ENCODE assay signal across 13 cellular contexts in the genomic region with DNA sequence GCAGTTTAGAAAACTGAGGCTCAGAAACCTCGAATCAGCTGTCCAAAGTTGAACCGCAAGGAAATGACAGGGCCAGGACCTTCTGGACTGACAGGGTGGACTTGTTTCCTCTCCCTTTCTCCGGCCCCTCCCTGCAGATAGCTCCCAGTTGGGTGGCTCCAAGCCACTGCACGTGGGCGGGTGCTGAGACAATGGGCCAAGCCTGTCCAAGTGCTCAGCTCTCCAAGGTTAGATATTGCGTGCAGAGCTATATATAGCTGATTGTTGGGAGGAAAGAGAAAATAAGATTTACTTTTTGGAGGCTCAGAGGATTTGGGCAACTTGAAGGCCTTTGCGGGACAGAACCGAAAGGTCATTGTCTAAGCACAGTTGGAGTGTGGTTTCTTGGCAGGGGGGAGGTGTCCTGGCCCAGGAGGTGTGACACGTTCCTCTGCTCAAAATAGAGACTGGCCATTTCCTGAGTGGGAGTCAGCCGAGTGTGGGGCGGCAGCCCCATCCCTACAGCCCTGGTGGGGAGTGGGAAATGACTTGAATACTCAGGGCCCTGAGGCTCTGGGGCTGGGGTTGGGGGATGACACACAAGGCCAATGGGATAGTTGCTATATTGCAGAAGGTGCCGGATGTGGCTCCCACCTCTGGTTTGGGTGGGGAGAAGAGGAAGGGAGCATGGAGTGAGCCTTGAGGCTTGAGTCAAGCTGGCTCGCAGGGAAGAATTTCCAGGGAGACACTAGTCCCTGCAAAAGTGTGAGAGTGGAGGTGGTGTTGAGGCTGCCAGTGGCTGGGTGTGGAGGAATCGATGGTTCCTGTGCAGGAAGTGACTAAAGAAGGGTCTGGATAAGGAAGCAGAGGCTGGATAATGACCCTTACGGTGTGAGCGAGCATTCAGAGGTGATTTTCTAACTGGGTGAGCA. TPM values are rescaled to one million over a fixed set of nuclear protein-coding genes. Genes with fewer than 3 reads are reported as not detected.
A peak's percentile ranks its signal among the peaks of the same experiment; 100 is the strongest.
DNase-seq lines count a peak whose midpoint lies in the region; ATAC-seq, FAIRE-seq and TF ChIP-seq lines count a peak whose summit lies in the region.
"Had no signal": no experiment of that assay in that cellular context is flagged by ENCODE, and none has a peak within 500 bp of the region (broad histone marks: within the 10 kb centered on the region; RNA-seq: fewer than 3 reads in every experiment).

No MANE protein-coding gene starts in this region.

- ATAC-seq in HCT116 (no peak), HepG2 (no peak)
- ATAC-seq: activated CD8-positive, alpha-beta T cell treated with anti-CD3 and anti-CD28 coated beads for 36 hours; CD8-positive, alpha-beta T cell; stimulated activated naive CD8-positive, alpha-beta T cell treated with anti-CD3 and anti-CD28 coated beads, Interleukin-15, amount 100 ng/mL, for 72 hours had no signal

- no peak for DNase-seq in HCT116 (ENCODE audit: low read depth, low spot score)
- peak; percentile 81 for DNase-seq in dermis blood vessel endothelial cell
- DNase-seq in HepG2 (ENCODE audit: low spot score): no peak
- DNase-seq in activated CD4-positive, alpha-beta T cell treated with anti-CD3 and anti-CD28 coated beads for 4 hours: no peak
- DNase-seq in hippocampal formation (lab: John Stamatoyannopoulos, UW): no peak
- DNase-seq in GM10248 (ENCODE audit: extremely low spot score): no peak
- DNase-seq in activated naive CD4-positive, alpha-beta T cell treated with anti-CD3 and anti-CD28 coated beads, Interleukin-2, amount 10 ng/mL, durations not matched to agents 7 days and 5 days: no peak
- DNase-seq: activated CD8-positive, alpha-beta T cell treated with anti-CD3 and anti-CD28 coated beads for 36 hours; CD8-positive, alpha-beta T cell; NCI-H2029 treated with DMSO at 0.1 percent for 48 hours; SIG-M5; stimulated activated naive CD8-positive, alpha-beta T cell treated with anti-CD3 and anti-CD28 coated beads, Interleukin-15, amount 100 ng/mL, for 72 hours had no signal

- no TSS peak for BruUV-seq in HCT116 (replicated peaks; lab: Mats Ljungman, UMichigan)
- BruUV-seq in HepG2 (replicated peaks; lab: Mats Ljungman, UMichigan): no TSS peak

- in situ Hi-C loops in HepG2 (cut with HindIII; ENCODE audit: extremely low pct_ligation_motif_present, low pct_unique_long_range_greater_than_20kb): no loop called here

- H3K9ac ChIP-seq in HCT116 (ENCODE audit: low read length) (no peak overlapping the region), HepG2 (ENCODE audit: insufficient read depth, low read depth, low read length) (no peak overlapping the region), skeletal muscle tissue (ENCODE audit: low read depth in 1 of 3, low read length in 3 of 3) (peak overlapping the region; percentile 36 to 65 (median 49))

- TF ChIP-seq EP300 in HepG2 (IDR thresholded peaks at IDR 0.05; ENCODE audit: low read depth in 2 of 2, low read length in 2 of 2) (no peak), HepG2 (CRISPR knock-in tag; IDR thresholded peaks at IDR 0.05; ENCODE audit: borderline replicate concordance) (no peak)

- no peak overlapping the region for H2AFZ ChIP-seq in HCT116 (ENCODE audit: low read depth, low read length, poor library complexity, severe bottlenecking)
- H2AFZ ChIP-seq in HepG2 (ENCODE audit: low read length): no peak overlapping the region

- no peaks in the 10 kb centered on the region for H3K36me3 ChIP-seq in HCT116 (ENCODE audit: control insufficient read depth in 1 of 2, insufficient read depth in 2 of 2, low read length in 2 of 2)
- no peaks in the 10 kb centered on the region for H3K36me3 ChIP-seq in HepG2 (replicated peaks in 1 of 2; ENCODE audit: control insufficient read depth in 1 of 2, insufficient read depth in 2 of 2, low read length in 2 of 2)
- H3K36me3 ChIP-seq in skeletal muscle tissue (ENCODE audit: control insufficient read depth in 3 of 3, insufficient read depth in 3 of 3, low read length in 3 of 3): no peaks in the 10 kb centered on the region

- H3K4me3 ChIP-seq in HCT116 (replicated peaks in 1 of 2; ENCODE audit: low read depth in 1 of 2, low read length in 2 of 2) (no peak overlapping the region), HepG2 (replicated peaks in 1 of 3; ENCODE audit: insufficient read depth in 1 of 3, low read depth in 2 of 3, low read length in 3 of 3) (no peak overlapping the region), skeletal muscle tissue (ENCODE audit: low read length in 3 of 3) (peak overlapping the region in 2 of 3 donors; percentile 16 to 37)

- intact Hi-C loops in HCT116 (cut with micrococcal nuclease): no loop called here
- intact Hi-C loops in HepG2 (cut with micrococcal nuclease; ENCODE audit: unreplicated experiment): no loop called here

- H3K9me2 ChIP-seq in HCT116 (ENCODE audit: insufficient read depth): no peaks in the 10 kb centered on the region

- H3K4me2 ChIP-seq in HCT116 (ENCODE audit: low read length) (peak overlapping the region; percentile 16; the same call in 1 of the 2 replicates), HepG2 (ENCODE audit: low read depth, low read length) (no peak overlapping the region)

- H3K9me3 ChIP-seq in HCT116 (ENCODE audit: control insufficient read depth in 1 of 2, insufficient read depth in 1 of 2, low read depth in 1 of 2, low read length in 2 of 2) (no peaks in the 10 kb centered on the region), HepG2 (ENCODE audit: low read length) (no peaks in the 10 kb centered on the region), skeletal muscle tissue (ENCODE audit: control insufficient read depth in 3 of 3, low read length in 3 of 3) (no peaks in the 10 kb centered on the region)

- H3K27me3 ChIP-seq in HCT116 (ENCODE audit: insufficient read depth, low read length) (no peaks in the 10 kb centered on the region), HepG2 (ENCODE audit: control insufficient read depth in 1 of 2, insufficient read depth in 2 of 2, low read length in 2 of 2) (no peaks in the 10 kb centered on the region), skeletal muscle tissue (ENCODE audit: control insufficient read depth in 3 of 3, insufficient read depth in 3 of 3, low read length in 3 of 3) (no peaks in the 10 kb centered on the region)

- H3K4me3 Mint-ChIP-seq in activated naive CD4-positive, alpha-beta T cell treated with anti-CD3 and anti-CD28 coated beads, Interleukin-2, amount 10 ng/mL, durations not matched to agents 7 days and 5 days: no peak overlapping the region
- H3K4me3 Mint-ChIP-seq: activated CD8-positive, alpha-beta T cell treated with anti-CD3 and anti-CD28 coated beads for 36 hours; CD8-positive, alpha-beta T cell; stimulated activated naive CD8-positive, alpha-beta T cell treated with anti-CD3 and anti-CD28 coated beads, Interleukin-15, amount 100 ng/mL, for 72 hours had no signal

- FAIRE-seq in HepG2 (lab: Jason Lieb, UNC): no peak

- TF ChIP-seq CTCF in HCT116 (IDR thresholded peaks at IDR 0.05 in 2 of 3, conservative IDR thresholded peaks at IDR 0.05 in 1 of 3; ENCODE audit: borderline replicate concordance in 1 of 3, insufficient read depth in 1 of 3, low read depth in 2 of 3, low read length in 2 of 3) (no peak), HepG2 (CRISPR knock-in tag; IDR thresholded peaks at IDR 0.05) (no peak), GM10248 (IDR thresholded peaks at IDR 0.05; ENCODE audit: control extremely low read depth, extremely low read depth, low read depth, missing control alignments) (no peak)

- no peaks in the 10 kb centered on the region for H3K4me1 Mint-ChIP-seq in activated naive CD4-positive, alpha-beta T cell treated with anti-CD3 and anti-CD28 coated beads, Interleukin-2, amount 10 ng/mL, durations not matched to agents 7 days and 5 days
- H3K4me1 Mint-ChIP-seq: stimulated activated naive CD8-positive, alpha-beta T cell treated with anti-CD3 and anti-CD28 coated beads, Interleukin-15, amount 100 ng/mL, for 72 hours had no signal

- no peaks in the 10 kb centered on the region for H3K79me2 ChIP-seq in HCT116 (ENCODE audit: insufficient read depth, low read length)
- no peaks in the 10 kb centered on the region for H3K79me2 ChIP-seq in HepG2 (ENCODE audit: insufficient read depth, low read length)

- no peaks in the 10 kb centered on the region for H3K36me3 Mint-ChIP-seq in activated naive CD4-positive, alpha-beta T cell treated with anti-CD3 and anti-CD28 coated beads, Interleukin-2, amount 10 ng/mL, durations not matched to agents 7 days and 5 days
- H3K36me3 Mint-ChIP-seq: CD8-positive, alpha-beta T cell had no signal

- RAD21 ChIA-PET in HCT116 (lab: Charles Lee; ENCODE audit: low non-redundant PET in 1 of 2, low total read pairs in 2 of 2, uncharacterized antibody in 2 of 2, unreplicated experiment in 2 of 2): no interaction called here

- H3K27ac ChIP-seq in HCT116 (ENCODE audit: low read depth, low read length): no peak overlapping the region
- no peak overlapping the region for H3K27ac ChIP-seq in HepG2 (ENCODE audit: extremely low read length, insufficient read depth, low read length)
- H3K27ac ChIP-seq in skeletal muscle tissue (ENCODE audit: low read depth, low read length): peak overlapping the region; percentile 89

- no peak for TF ChIP-seq RAD21 in HCT116 (IDR thresholded peaks at IDR 0.05; ENCODE audit: low read depth)
- TF ChIP-seq RAD21 in HepG2 (CRISPR knock-in tag; IDR thresholded peaks at IDR 0.05): no peak

- peaks cover 5% of the 10 kb centered on the region for H3K27me3 Mint-ChIP-seq in activated naive CD4-positive, alpha-beta T cell treated with anti-CD3 and anti-CD28 coated beads, Interleukin-2, amount 10 ng/mL, durations not matched to agents 7 days and 5 days

- H4K20me1 ChIP-seq in HCT116 (ENCODE audit: insufficient read depth): no peaks in the 10 kb centered on the region
- no peaks in the 10 kb centered on the region for H4K20me1 ChIP-seq in HepG2 (ENCODE audit: insufficient read depth, low read length)

- H3K27ac Mint-ChIP-seq in activated naive CD4-positive, alpha-beta T cell treated with anti-CD3 and anti-CD28 coated beads, Interleukin-2, amount 10 ng/mL, durations not matched to agents 7 days and 5 days: no peak overlapping the region
- H3K27ac Mint-ChIP-seq: activated CD8-positive, alpha-beta T cell treated with anti-CD3 and anti-CD28 coated beads for 36 hours; CD8-positive, alpha-beta T cell; stimulated activated naive CD8-positive, alpha-beta T cell treated with anti-CD3 and anti-CD28 coated beads, Interleukin-15, amount 100 ng/mL, for 72 hours had no signal

- H3K9me3 Mint-ChIP-seq in activated naive CD4-positive, alpha-beta T cell treated with anti-CD3 and anti-CD28 coated beads, Interleukin-2, amount 10 ng/mL, durations not matched to agents 7 days and 5 days: no peaks in the 10 kb centered on the region
- H3K9me3 Mint-ChIP-seq: activated CD8-positive, alpha-beta T cell treated with anti-CD3 and anti-CD28 coated beads for 36 hours; CD8-positive, alpha-beta T cell; stimulated activated naive CD8-positive, alpha-beta T cell treated with anti-CD3 and anti-CD28 coated beads, Interleukin-15, amount 100 ng/mL, for 72 hours had no signal

- CTCF ChIA-PET in HCT116 (lab: Charles Lee) (no interaction called here), HepG2 (lab: Yijun Ruan, JAX; ENCODE audit: low intra/inter-chr PET ratio, low total read pairs) (no interaction called here), GM10248 (lab: Yijun Ruan, JAX) (interaction anchor here (1.2 to 1.4 kb wide), 2 partner anchors 24 to 48 kb away, joined by 3 read pairs; no protein-coding TSS in a partner anchor)
- CTCF ChIA-PET in activated naive CD4-positive, alpha-beta T cell treated with anti-CD3 and anti-CD28 coated beads, Interleukin-2, amount 10 ng/mL, durations not matched to agents 7 days and 5 days (lab: Charles Lee): no interaction called here

- POLR2A ChIA-PET in HCT116 (lab: Charles Lee) (no interaction called here), HepG2 (lab: Yijun Ruan, JAX) (no interaction called here), GM10248 (lab: Yijun Ruan, JAX) (no interaction called here)

- 78% methylated on average over 16 of the region's 16 CpGs for WGBS in HepG2 (ENCODE audit: low lambda C conversion rate)

- peaks cover 0 to 9% of the 10 kb centered on the region in 2 experiments; a peak in 2 of 4 replicates for H3K4me1 ChIP-seq in HCT116 (ENCODE audit: control insufficient read depth in 1 of 2, insufficient read depth in 2 of 2, low read length in 2 of 2)
- H3K4me1 ChIP-seq in HepG2 (ENCODE audit: insufficient read depth, low read length): peaks cover 14% of the 10 kb centered on the region
- H3K4me1 ChIP-seq in skeletal muscle tissue (ENCODE audit: control insufficient read depth in 3 of 3, insufficient read depth in 3 of 3, low read length in 3 of 3): peaks cover 12 to 17% (median 14%) of the 10 kb centered on the region in 3 donors

- TF ChIP-seq POLR2A in HCT116 (IDR thresholded peaks at IDR 0.05; ENCODE audit: borderline replicate concordance, extremely low read depth, insufficient read depth, insufficient read length) (no peak), HepG2 (IDR thresholded peaks at IDR 0.05; ENCODE audit: insufficient read depth in 1 of 2, low read depth in 2 of 2, low read length in 2 of 2) (no peak)

RNA-seq across cellular contexts. Expression of gene SMAD5, which starts 44.4 kb away (rescaled TPM):
- total RNA-seq in HCT116 (2021; ENCODE audit: unreplicated experiment): 64.3 TPM
- 25.0 and 25.4 TPM in 2 replicates for polyA plus RNA-seq in HCT116 (2012)
- total RNA-seq in dermis blood vessel endothelial cell: 41.4 and 49.5 TPM in 2 replicates
- 48.5 and 81.0 TPM in 2 replicates for total RNA-seq in HepG2 (2016; rRNA removed; fragmentation: Illumina TruSeq; extraction: Trizol)
- 58.3 and 63.0 TPM in 2 replicates for total RNA-seq in HepG2 (2016; cell fraction: cytosol; rRNA removed; fragmentation: Illumina TruSeq; extraction: Trizol; ENCODE audit: low read depth)
- total RNA-seq in HepG2 (2016; cell fraction: insoluble cytoplasmic fraction; rRNA removed; fragmentation: Illumina TruSeq; extraction: Trizol): 49.9 and 76.4 TPM in 2 replicates
- total RNA-seq in HepG2 (2016; cell fraction: membrane; rRNA removed; fragmentation: Illumina TruSeq; extraction: Trizol): 32.5 and 33.6 TPM in 2 replicates
- total RNA-seq in HepG2 (2016; cell fraction: nucleus; rRNA removed; fragmentation: Illumina TruSeq; extraction: Trizol): 50.6 and 52.2 TPM in 2 replicates
- polyA plus RNA-seq in HepG2 (2011; rRNA removed): 27.2 and 30.0 TPM in 2 replicates
- 13.9 and 22.3 TPM in 2 replicates for polyA plus RNA-seq in HepG2 (2011; cell fraction: cytosol; rRNA removed)
- polyA plus RNA-seq in HepG2 (2011; cell fraction: nucleus; rRNA removed): 25.7 and 30.1 TPM in 2 replicates
- polyA plus RNA-seq in HepG2 (2012): 18.8 and 19.5 TPM in 2 replicates
- polyA plus RNA-seq in HepG2 (2016; cell fraction: cytosol; fragmentation: Illumina TruSeq; extraction: Trizol; ENCODE audit: low read depth): 1.1 and 1.2 TPM in 2 replicates
- polyA plus RNA-seq in HepG2 (2016; cell fraction: insoluble cytoplasmic fraction; fragmentation: Illumina TruSeq; extraction: Trizol; ENCODE audit: low read depth): 30.1 and 33.0 TPM in 2 replicates
- 3.2 and 3.4 TPM in 2 replicates for polyA plus RNA-seq in HepG2 (2016; cell fraction: membrane; fragmentation: Illumina TruSeq; extraction: Trizol; ENCODE audit: low read depth)
- polyA plus RNA-seq in HepG2 (2016; cell fraction: nucleus; fragmentation: Illumina TruSeq; extraction: Trizol; ENCODE audit: insufficient read depth, low read depth): 21.9 and 22.9 TPM in 2 replicates
- polyA minus RNA-seq in HepG2 (2011; rRNA and poly(A)+ RNA removed; ENCODE audit: low replicate concordance): 56.3 and 87.9 TPM in 2 replicates
- 43.4 and 52.4 TPM in 2 replicates for polyA minus RNA-seq in HepG2 (2011; cell fraction: cytosol; rRNA and poly(A)+ RNA removed)
- polyA minus RNA-seq in HepG2 (2011; cell fraction: nucleus; rRNA and poly(A)+ RNA removed): 111 and 120 TPM in 2 replicates
- 48.5 TPM for total RNA-seq in skeletal muscle tissue

RNA-seq across cellular contexts. Expression of gene TGFBI, which starts 59.4 kb away (rescaled TPM):
- total RNA-seq in HCT116 (2021; ENCODE audit: unreplicated experiment) (0.64 TPM), dermis blood vessel endothelial cell (3.9 and 9.5 TPM in 2 replicates), HepG2 (2016; rRNA removed; fragmentation: Illumina TruSeq; extraction: Trizol) (138 and 275 TPM in 2 replicates), skeletal muscle tissue (204 TPM)
- 0.05 TPM in 1 of 2 replicates, not detected in the other for polyA plus RNA-seq in HCT116 (2012)
- 50.3 and 55.8 TPM in 2 replicates for total RNA-seq in HepG2 (2016; cell fraction: cytosol; rRNA removed; fragmentation: Illumina TruSeq; extraction: Trizol; ENCODE audit: low read depth)
- total RNA-seq in HepG2 (2016; cell fraction: insoluble cytoplasmic fraction; rRNA removed; fragmentation: Illumina TruSeq; extraction: Trizol): 131 and 276 TPM in 2 replicates
- total RNA-seq in HepG2 (2016; cell fraction: membrane; rRNA removed; fragmentation: Illumina TruSeq; extraction: Trizol): 113 and 131 TPM in 2 replicates
- 247 and 314 TPM in 2 replicates for total RNA-seq in HepG2 (2016; cell fraction: nucleus; rRNA removed; fragmentation: Illumina TruSeq; extraction: Trizol)
- polyA plus RNA-seq in HepG2 (2011; rRNA removed): 441 and 457 TPM in 2 replicates
- polyA plus RNA-seq in HepG2 (2011; cell fraction: cytosol; rRNA removed): 304 and 337 TPM in 2 replicates
- polyA plus RNA-seq in HepG2 (2011; cell fraction: nucleus; rRNA removed): 658 and 897 TPM in 2 replicates
- polyA plus RNA-seq in HepG2 (2012): 309 and 371 TPM in 2 replicates
- polyA plus RNA-seq in HepG2 (2016; cell fraction: cytosol; fragmentation: Illumina TruSeq; extraction: Trizol; ENCODE audit: low read depth): 43.1 and 46.7 TPM in 2 replicates
- 120 and 134 TPM in 2 replicates for polyA plus RNA-seq in HepG2 (2016; cell fraction: insoluble cytoplasmic fraction; fragmentation: Illumina TruSeq; extraction: Trizol; ENCODE audit: low read depth)
- 83.1 and 98.3 TPM in 2 replicates for polyA plus RNA-seq in HepG2 (2016; cell fraction: membrane; fragmentation: Illumina TruSeq; extraction: Trizol; ENCODE audit: low read depth)
- 385 and 414 TPM in 2 replicates for polyA plus RNA-seq in HepG2 (2016; cell fraction: nucleus; fragmentation: Illumina TruSeq; extraction: Trizol; ENCODE audit: insufficient read depth, low read depth)
- polyA minus RNA-seq in HepG2 (2011; rRNA and poly(A)+ RNA removed; ENCODE audit: low replicate concordance): 25.5 and 364 TPM in 2 replicates
- polyA minus RNA-seq in HepG2 (2011; cell fraction: cytosol; rRNA and poly(A)+ RNA removed): 249 and 302 TPM in 2 replicates
- polyA minus RNA-seq in HepG2 (2011; cell fraction: nucleus; rRNA and poly(A)+ RNA removed): 204 and 216 TPM in 2 replicates
- total RNA-seq: activated CD8-positive, alpha-beta T cell treated with anti-CD3 and anti-CD28 coated beads for 36 hours had no signal

Comparison
In these comparisons a context has a peak if more than half of its experiments do, and no peak if none do; other contexts are left out.
1. H3K4me3 ChIP-seq: peak in skeletal muscle tissue (2 of 3); none in HCT116 (0 of 2) and HepG2 (0 of 3).
2. H3K9ac ChIP-seq: peak in skeletal muscle tissue (3 of 3); none in HCT116 (single experiment) and HepG2 (single experiment).